In genomic region chrX:41116948-41117347, GRCh38 we compare ENCODE assay signal across 8 cellular contexts. TPM values are rescaled to one million over a fixed set of nuclear protein-coding genes. Genes with fewer than 3 reads are reported as not detected.
DNase-seq lines count a peak whose midpoint lies in the region; ATAC-seq, FAIRE-seq and TF ChIP-seq lines count a peak whose summit lies in the region.

No MANE protein-coding gene starts in this region.

- H3K4me3 ChIP-seq in bronchial epithelial cell (ENCODE audit: low read depth, low read length), result no peak overlapping the region

- no peak for TF ChIP-seq CTCF in CD4-positive, alpha-beta T cell (IDR thresholded peaks at IDR 0.05)
- no peak for TF ChIP-seq CTCF in bronchial epithelial cell (IDR thresholded peaks at IDR 0.05; ENCODE audit: insufficient read depth, low read length, severe bottlenecking)

- no peaks in the 10 kb centered on the region for H3K9me3 ChIP-seq in CD4-positive, alpha-beta T cell (ENCODE audit: control insufficient read depth, low read length)

- H3K27ac ChIP-seq in CD4-positive, alpha-beta T cell (ENCODE audit: low read depth, low read length), result no peak overlapping the region

- H3K9me3 Mint-ChIP-seq in CD4-positive, alpha-beta T cell, result no peaks in the 10 kb centered on the region

- H3K27me3 Mint-ChIP-seq in CD4-positive, alpha-beta T cell, result no peaks in the 10 kb centered on the region

- POLR2A ChIA-PET in CD4-positive, alpha-beta T cell (lab: Charles Lee), result interaction anchor here (0.8 to 5.6 kb wide), 5 partner anchors 10 to 382 kb away, joined by 3 to 48 read pairs (median 4); partner anchors contain the start of genes MED14 and USP9X

- no peaks in the 10 kb centered on the region for H3K36me3 Mint-ChIP-seq in CD4-positive, alpha-beta T cell (ENCODE audit: low read depth)

- peak overlapping the region; percentile 80 for H3K27ac Mint-ChIP-seq in CD4-positive, alpha-beta T cell

- CTCF ChIA-PET in CD4-positive, alpha-beta T cell (lab: Charles Lee), result interaction anchor here (3.1 kb wide), 1 partner anchor 239 kb away, joined by 23 read pairs; no protein-coding TSS in a partner anchor

- no peaks in the 10 kb centered on the region for H3K27me3 ChIP-seq in CD4-positive, alpha-beta T cell (ENCODE audit: control insufficient read depth, insufficient read depth, low read length)
- no peaks in the 10 kb centered on the region for H3K27me3 ChIP-seq in bronchial epithelial cell (ENCODE audit: control insufficient read depth, insufficient read depth, low read length)

- intact Hi-C loops in CD4-positive, alpha-beta T cell (cut with DNase I, micrococcal nuclease), result loop anchor here (5.0 to 10.0 kb wide), 5 partner anchors 102 to 465 kb away; no protein-coding TSS in a partner anchor

- peak overlapping the region; percentile 64 for H3K4me3 Mint-ChIP-seq in CD4-positive, alpha-beta T cell

- H3K4me1 Mint-ChIP-seq in CD4-positive, alpha-beta T cell (ENCODE audit: low read depth), result peaks cover 74% of the 10 kb centered on the region

- no peak for DNase-seq in CD4-positive, alpha-beta T cell
- peak; percentile 21 for DNase-seq in bronchial epithelial cell (ENCODE audit: low read depth)
- no peak for DNase-seq in cerebellum (ENCODE audit: low spot score)
- no peak for DNase-seq in NCI-H1694 (lab: John Stamatoyannopoulos, UW)
- DNase-seq in HPDE6-E6E7 (ENCODE audit: extremely low spot score), result no peak
- no peak for DNase-seq in retina

- H3K36me3 ChIP-seq in bronchial epithelial cell (ENCODE audit: control insufficient read depth, insufficient read depth, low read length), result no peaks in the 10 kb centered on the region

- peak; percentile 62 for ATAC-seq in CD4-positive, alpha-beta T cell (ENCODE audit: poor library complexity)
- ATAC-seq in GM19397 (IDR thresholded peaks at IDR 0.05; ENCODE audit: unreplicated experiment) (peak; percentile 60), HG03354 (IDR thresholded peaks at IDR 0.05; ENCODE audit: poor library complexity, severe bottlenecking, unreplicated experiment) (peak; percentile 80)

- no peak for FAIRE-seq in bronchial epithelial cell (lab: Jason Lieb, UNC)

RNA-seq across cellular contexts. Expression of gene USP9X, which starts 31.7 kb away (rescaled TPM):
- total RNA-seq in CD4-positive, alpha-beta T cell, result 10 to 100 TPM; 70.4 to 74.8 TPM
- 53.2 and 118 TPM in 2 replicates for total RNA-seq in bronchial epithelial cell
- 194 TPM for total RNA-seq in cerebellum
